Comparison of ENCODE assay signal across 1 cellular context in genomic region chr17:33778505-33779398, GRCh38.
TF ChIP-seq lines count a peak whose summit lies in the region.

No MANE protein-coding gene starts in this region.

TF ChIP-seq in HCT116, 20 proteins besides CTCF, POLR2A, EP300 and RAD21 (continued from another document):
- TF ChIP-seq REST (IDR thresholded peaks at IDR 0.05; ENCODE audit: low read depth) (no peak), JUND (IDR thresholded peaks at IDR 0.05) (no peak), EZH2phosphoT487 (IDR thresholded peaks at IDR 0.05; ENCODE audit: borderline replicate concordance) (no peak), CEBPB (IDR thresholded peaks at IDR 0.05; ENCODE audit: low read depth) (no peak), EZH2 (IDR thresholded peaks at IDR 0.05) (no peak), MAX (IDR thresholded peaks at IDR 0.05) (no peak), SIN3A (IDR thresholded peaks at IDR 0.05; ENCODE audit: low read depth) (no peak), CBX3 (IDR thresholded peaks at IDR 0.05; ENCODE audit: low read depth) (no peak), ELF1 (IDR thresholded peaks at IDR 0.05; ENCODE audit: borderline replicate concordance, low read depth) (no peak), ZFX (IDR thresholded peaks at IDR 0.05) (no peak), ATF3 (IDR thresholded peaks at IDR 0.05) (no peak), EGR1 (IDR thresholded peaks at IDR 0.05; ENCODE audit: low read depth) (no peak), SRF (IDR thresholded peaks at IDR 0.05; ENCODE audit: low read depth) (no peak)
